In the genomic region with DNA sequence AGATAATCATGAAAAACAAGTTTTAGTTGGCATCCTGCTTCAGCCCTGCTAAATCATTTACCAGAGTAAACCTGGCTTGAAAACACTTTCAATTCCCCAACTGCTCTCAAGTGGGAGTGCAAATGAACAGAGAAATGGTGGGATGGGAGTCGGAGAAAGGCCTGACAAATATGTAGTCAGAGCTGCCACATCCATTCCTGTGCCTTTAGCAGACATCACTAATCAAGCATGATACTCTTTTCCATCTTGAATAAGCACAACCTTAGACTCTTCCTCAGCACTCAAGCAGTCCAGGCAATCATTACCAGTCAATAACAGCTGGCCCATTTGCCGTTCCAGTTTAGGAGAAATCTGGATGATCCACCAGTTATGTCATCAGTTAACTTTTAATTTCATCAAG, we compare ENCODE assay signal across 10 cellular contexts.
DNase-seq lines count a peak whose midpoint lies in the region; ATAC-seq, FAIRE-seq and TF ChIP-seq lines count a peak whose summit lies in the region.
"Had no signal": no experiment of that assay in that cellular context is flagged by ENCODE, and none has a peak within 500 bp of the region (broad histone marks: within the 10 kb centered on the region; RNA-seq: fewer than 3 reads in every experiment).

No MANE protein-coding gene starts in this region.

- H3K4me3 ChIP-seq in OCI-LY1 (ENCODE audit: low read depth, low read length, poor library complexity, severe bottlenecking) (no peak overlapping the region), dorsolateral prefrontal cortex (no peak overlapping the region), small intestine (ENCODE audit: low read depth in 1 of 2, low read length in 2 of 2) (no peak overlapping the region), kidney (ENCODE audit: low read length in 2 of 2) (no peak overlapping the region)
- H3K4me3 ChIP-seq: SK-N-MC had no signal

- no peak for DNase-seq in dorsolateral prefrontal cortex
- no peak for DNase-seq in small intestine
- DNase-seq in kidney, result no peak
- DNase-seq: NCI-H1694 treated with DMSO at 0.1 percent for 48 hours had no signal

- H3K4me1 ChIP-seq in OCI-LY1 (ENCODE audit: insufficient read depth, low read length, severe bottlenecking) (peaks cover 91% of the 10 kb centered on the region), small intestine (ENCODE audit: control insufficient read depth in 2 of 2, insufficient read depth in 1 of 2, low read depth in 1 of 2, low read length in 1 of 2) (no peaks in the 10 kb centered on the region), kidney (ENCODE audit: control insufficient read depth in 1 of 2, insufficient read depth in 1 of 2, low read depth in 1 of 2, low read length in 2 of 2) (peaks cover 3 to 4% of the 10 kb centered on the region in 2 donors)

- no peaks in the 10 kb centered on the region for H3K9me2 ChIP-seq in OCI-LY1 (ENCODE audit: low read depth, low read length)

- H3K9ac ChIP-seq in OCI-LY1 (ENCODE audit: low read length) (peak overlapping the region; percentile 62; the same call in 1 of the 2 replicates), kidney (ENCODE audit: low read length in 2 of 2) (no peak overlapping the region)

- H2AFZ ChIP-seq in OCI-LY1 (ENCODE audit: low read length), result no peak overlapping the region

- intact Hi-C loops in dorsolateral prefrontal cortex (cut with DNase I), result no loop called here
- intact Hi-C loops in kidney (cut with DNase I), result no loop called here

- H3K79me2 ChIP-seq in OCI-LY1 (ENCODE audit: insufficient read depth, low read length), result peaks cover 9% of the 10 kb centered on the region

- no peaks in the 10 kb centered on the region for H3K27me3 ChIP-seq in OCI-LY1 (ENCODE audit: insufficient read depth, low read length)
- H3K27me3 ChIP-seq in dorsolateral prefrontal cortex, result no peaks in the 10 kb centered on the region
- H3K27me3 ChIP-seq in small intestine (ENCODE audit: control insufficient read depth in 2 of 2, insufficient read depth in 2 of 2, low read length in 2 of 2), result no peaks in the 10 kb centered on the region

- peak overlapping the region; percentile 59 for H3K4me2 ChIP-seq in OCI-LY1 (ENCODE audit: low read length)

- 60 to 81% (median 81%) methylated on average over 2 of the region's 2 CpGs for WGBS in small intestine, 3 donors

- FAIRE-seq in small intestine (lab: Jason Lieb, UNC) (no peak), kidney (lab: Jason Lieb, UNC) (no peak)
- FAIRE-seq: endothelial cell of umbilical vein had no signal

- TF ChIP-seq CTCF in OCI-LY1 (IDR thresholded peaks at IDR 0.05; ENCODE audit: low read length) (no peak), dorsolateral prefrontal cortex (IDR thresholded peaks at IDR 0.05 in 54 of 56, conservative IDR thresholded peaks at IDR 0.05 in 2 of 56; ENCODE audit: low read depth in 1 of 56, partially characterized antibody in 56 of 56) (no peak), kidney (IDR thresholded peaks at IDR 0.05; ENCODE audit: borderline replicate concordance, extremely low read depth, insufficient read depth) (no peak)

- ATAC-seq in GM18511 (IDR thresholded peaks at IDR 0.05; ENCODE audit: unreplicated experiment) (peak; percentile 22), HG02885 (IDR thresholded peaks at IDR 0.05; ENCODE audit: poor library complexity, unreplicated experiment) (no peak), HG03025 (IDR thresholded peaks at IDR 0.05; ENCODE audit: low FRiP score, unreplicated experiment) (no peak)

- H3K36me3 ChIP-seq in OCI-LY1 (ENCODE audit: insufficient read depth, low read length) (peaks cover 9% of the 10 kb centered on the region; the same call in 1 of the 2 replicates), small intestine (ENCODE audit: control insufficient read depth in 2 of 2, insufficient read depth in 2 of 2, low read length in 2 of 2) (no peaks in the 10 kb centered on the region), kidney (ENCODE audit: control insufficient read depth in 1 of 2, insufficient read depth in 2 of 2, low read length in 2 of 2) (no peaks in the 10 kb centered on the region)

- H3K27ac ChIP-seq in OCI-LY1 (ENCODE audit: low read depth, low read length, poor library complexity, severe bottlenecking) (peak overlapping the region; percentile 95), dorsolateral prefrontal cortex (peak overlapping the region in 45 of 59 donors; percentile 3 to 77 (median 49)), small intestine (ENCODE audit: low read depth in 1 of 2, low read length in 1 of 2) (peak overlapping the region; percentile 67 to 88), kidney (ENCODE audit: low read depth in 2 of 2, low read length in 2 of 2) (no peak overlapping the region)
- H3K27ac ChIP-seq: SK-N-MC had no signal

- H4K20me1 ChIP-seq in OCI-LY1 (ENCODE audit: insufficient read depth, low read length), result no peaks in the 10 kb centered on the region

- H3F3A ChIP-seq in OCI-LY1 (ENCODE audit: insufficient read depth, low read length), result no peaks in the 10 kb centered on the region

- H3K9me3 ChIP-seq in OCI-LY1 (ENCODE audit: low read length) (no peaks in the 10 kb centered on the region), small intestine (ENCODE audit: control insufficient read depth, low read depth) (no peaks in the 10 kb centered on the region), kidney (ENCODE audit: control insufficient read depth in 1 of 2, low read length in 2 of 2) (no peaks in the 10 kb centered on the region)

Comparison
In these comparisons a context has a peak if more than half of its experiments do, and no peak if none do; other contexts are left out.
1. H3K27ac ChIP-seq: peak in OCI-LY1 (single experiment), dorsolateral prefrontal cortex (45 of 59) and small intestine (2 of 2); none in kidney (0 of 2).